ENCODE assay signal across 14 cellular contexts in the genomic region with DNA sequence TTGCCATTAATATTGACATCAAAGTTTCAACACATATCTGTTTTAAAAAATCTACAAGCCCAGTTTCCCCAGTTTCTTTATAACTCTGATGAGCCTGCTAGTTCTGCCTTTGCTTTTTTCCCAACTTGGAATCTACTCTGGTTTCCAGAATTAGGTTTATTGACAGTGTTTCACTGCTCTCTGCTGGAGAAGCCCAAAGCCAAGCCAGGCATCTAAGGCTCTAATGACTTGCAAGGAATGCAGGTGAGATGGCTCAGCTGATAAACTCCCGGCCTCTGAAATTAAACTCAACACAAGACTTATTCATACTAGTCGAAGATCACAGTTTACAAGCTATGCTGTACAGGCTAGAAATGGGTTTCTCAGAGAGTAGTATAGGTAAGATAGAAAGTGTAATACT. TPM values are rescaled to one million over a fixed set of nuclear protein-coding genes. Genes with fewer than 3 reads are reported as not detected.
DNase-seq lines count a peak whose midpoint lies in the region; ATAC-seq and TF ChIP-seq lines count a peak whose summit lies in the region.
"Had no signal": no experiment of that assay in that cellular context is flagged by ENCODE, and none has a peak within 500 bp of the region (broad histone marks: within the 10 kb centered on the region; RNA-seq: fewer than 3 reads in every experiment).

No MANE protein-coding gene starts in this region.

- H3K9me3 Mint-ChIP-seq in effector memory CD8-positive, alpha-beta T cell, result no peaks in the 10 kb centered on the region
- H3K9me3 Mint-ChIP-seq: activated CD4-positive, alpha-beta T cell treated with anti-CD3 and anti-CD28 coated beads, Interleukin-2, amount 10 ng/mL, durations not matched to agents 7 days and 5 days; memory B cell had no signal

- no peak overlapping the region for H4K91ac ChIP-seq in trophoblast cell (ENCODE audit: low read depth, low read length)

- CTCF ChIA-PET in PC-3 (lab: Charles Lee), result no interaction called here

- H3K4me1 ChIP-seq in PC-3 (ENCODE audit: insufficient read depth, low read length) (peaks cover 61% of the 10 kb centered on the region), trophoblast cell (ENCODE audit: control insufficient read depth in 1 of 2, insufficient read depth in 2 of 2, low read length in 2 of 2) (peaks cover 21 to 29% of the 10 kb centered on the region in 2 experiments), ascending aorta (peaks cover 5 to 11% of the 10 kb centered on the region in 2 donors)

- no peaks in the 10 kb centered on the region for H3K4me1 Mint-ChIP-seq in effector memory CD8-positive, alpha-beta T cell (ENCODE audit: low read depth in 2 of 2)
- H3K4me1 Mint-ChIP-seq: activated CD4-positive, alpha-beta T cell treated with anti-CD3 and anti-CD28 coated beads, Interleukin-2, amount 10 ng/mL, durations not matched to agents 7 days and 5 days; memory B cell had no signal

- peaks cover 46% of the 10 kb centered on the region for H3F3A ChIP-seq in PC-3 (ENCODE audit: low read length, unreplicated experiment)

- DNase-seq in EL, result peak; percentile 48
- DNase-seq in PC-3, result peak; percentile 59
- no peak for DNase-seq in epithelial cell of prostate (ENCODE audit: low read depth, low spot score)
- DNase-seq in trophoblast cell, result peak; percentile 54 to 79
- DNase-seq in ascending aorta (ENCODE audit: low spot score in 2 of 2), result no peak
- DNase-seq in COR-L47 (lab: John Stamatoyannopoulos, UW), result no peak
- no peak for DNase-seq in NCI-H187 treated with DMSO at 0.1 percent for 48 hours (lab: John Stamatoyannopoulos, UW)
- DNase-seq in effector memory CD8-positive, alpha-beta T cell, result no peak
- DNase-seq: activated CD4-positive, alpha-beta T cell treated with anti-CD3 and anti-CD28 coated beads, Interleukin-2, amount 10 ng/mL, durations not matched to agents 7 days and 5 days; stimulated activated CD4-positive, alpha-beta T cell treated with anti-CD3 and anti-CD28 coated beads, Interleukin-12 subunit alpha, Interleukin-12 subunit beta, amount 100 ng/mL, for 4 hours; stimulated activated naive CD8-positive, alpha-beta T cell treated with anti-CD3 and anti-CD28 coated beads, Interleukin-15, Interleukin-2, amounts not matched to agents 100 U/mL and 50 U/mL, for 24 hours had no signal

- H4K20me1 ChIP-seq in PC-3 (ENCODE audit: low read length), result peaks cover 87% of the 10 kb centered on the region

- H3K23ac ChIP-seq in trophoblast cell (ENCODE audit: low read length), result no peak overlapping the region

- H3K79me2 ChIP-seq in PC-3 (ENCODE audit: low read length) (peaks cover 97% of the 10 kb centered on the region), trophoblast cell (ENCODE audit: control insufficient read depth, insufficient read depth, low read length, poor library complexity) (no peaks in the 10 kb centered on the region)

- H3K18ac ChIP-seq in trophoblast cell (ENCODE audit: low read length), result no peak overlapping the region

- peaks cover 21% of the 10 kb centered on the region for H3K79me1 ChIP-seq in trophoblast cell (ENCODE audit: low read length)

- H3K4ac ChIP-seq in trophoblast cell (ENCODE audit: low read depth, low read length), result no peak overlapping the region

- intact Hi-C loops in PC-3 (cut with micrococcal nuclease), result loop anchor here (5.0 kb wide), 3 partner anchors 41 to 571 kb away; no protein-coding TSS in a partner anchor
- intact Hi-C loops in ascending aorta (cut with DNase I), result no loop called here

- no peaks in the 10 kb centered on the region for H3K36me3 Mint-ChIP-seq in effector memory CD8-positive, alpha-beta T cell (ENCODE audit: insufficient read depth)
- H3K36me3 Mint-ChIP-seq: activated naive CD8-positive, alpha-beta T cell; memory B cell had no signal

- H3K36me3 ChIP-seq in PC-3 (ENCODE audit: low read depth, low read length) (peaks cover 81% of the 10 kb centered on the region), trophoblast cell (ENCODE audit: control insufficient read depth in 1 of 2, insufficient read depth in 2 of 2, low read length in 2 of 2) (peaks cover 4 to 6% of the 10 kb centered on the region in 2 experiments), ascending aorta (no peaks in the 10 kb centered on the region)

- peak overlapping the region; percentile 9; the same call in 1 of the 2 replicates for H3K4me2 ChIP-seq in PC-3 (ENCODE audit: low read length)
- no peak overlapping the region for H3K4me2 ChIP-seq in trophoblast cell (ENCODE audit: low read length)

- H3K27ac Mint-ChIP-seq in effector memory CD8-positive, alpha-beta T cell, result no peak overlapping the region
- H3K27ac Mint-ChIP-seq: activated CD4-positive, alpha-beta T cell treated with anti-CD3 and anti-CD28 coated beads, Interleukin-2, amount 10 ng/mL, durations not matched to agents 7 days and 5 days; activated naive CD8-positive, alpha-beta T cell; memory B cell had no signal

- H3K9ac ChIP-seq in PC-3 (ENCODE audit: low read length), result no peak overlapping the region
- no peak overlapping the region for H3K9ac ChIP-seq in trophoblast cell (ENCODE audit: low read length)

- H3K9me3 ChIP-seq in PC-3 (ENCODE audit: low read length) (no peaks in the 10 kb centered on the region), trophoblast cell (ENCODE audit: insufficient read depth, low read depth, low read length) (no peaks in the 10 kb centered on the region), ascending aorta (no peaks in the 10 kb centered on the region)

- no peak overlapping the region for H2BK5ac ChIP-seq in trophoblast cell (ENCODE audit: low read depth, low read length, poor library complexity)

- no peak overlapping the region for H3K4me3 ChIP-seq in PC-3 (ENCODE audit: low read length)
- no peak overlapping the region for H3K4me3 ChIP-seq in trophoblast cell (ENCODE audit: low read depth, low read length)
- H3K4me3 ChIP-seq in ascending aorta, result no peak overlapping the region

- BruUV-seq in PC-3 (replicated peaks; lab: Mats Ljungman, UMichigan), result no TSS peak

- H4K12ac ChIP-seq in trophoblast cell (ENCODE audit: low read depth, low read length), result no peak overlapping the region

- H3K27me3 ChIP-seq in PC-3 (ENCODE audit: low read length) (no peaks in the 10 kb centered on the region), trophoblast cell (ENCODE audit: insufficient read depth, low read length) (no peaks in the 10 kb centered on the region), ascending aorta (no peaks in the 10 kb centered on the region)

- no peak overlapping the region for H2BK120ac ChIP-seq in trophoblast cell (ENCODE audit: insufficient read depth, low read length, poor library complexity)

- no peak overlapping the region for H3K14ac ChIP-seq in trophoblast cell (ENCODE audit: low read length)

- H2AFZ ChIP-seq in PC-3 (ENCODE audit: low read length) (no peak overlapping the region), trophoblast cell (ENCODE audit: insufficient read depth, low read length, poor library complexity) (no peak overlapping the region)

- TF ChIP-seq CTCF in PC-3 (conservative IDR thresholded peaks at IDR 0.05; ENCODE audit: low read depth, low read length) (peak; percentile 43; the same call in 1 of the 2 replicates), ascending aorta (IDR thresholded peaks at IDR 0.05) (no peak)

- H3K27ac ChIP-seq in PC-3 (ENCODE audit: low read length) (peak overlapping the region; percentile 31), epithelial cell of prostate (peak overlapping the region; percentile 29), trophoblast cell (ENCODE audit: low read depth, low read length) (peak overlapping the region; percentile 68), ascending aorta (no peak overlapping the region)

- POLR2A ChIA-PET in PC-3 (lab: Charles Lee; ENCODE audit: unreplicated experiment), result interaction anchor here (0.6 kb wide), 1 partner anchor 572 kb away, joined by 3 read pairs; no protein-coding TSS in a partner anchor

- no peak overlapping the region for H4K8ac ChIP-seq in trophoblast cell (ENCODE audit: low read depth, low read length)

- H2BK12ac ChIP-seq in trophoblast cell (ENCODE audit: low read length), result no peak overlapping the region

- no peak overlapping the region for H2AK5ac ChIP-seq in trophoblast cell (ENCODE audit: low read length)

- peak; percentile 6; the same call in 1 of the 2 replicates for ATAC-seq in PC-3
- no peak for ATAC-seq in effector memory CD8-positive, alpha-beta T cell (replicated peaks)
- ATAC-seq: esophagus mucosa; stimulated activated naive CD8-positive, alpha-beta T cell treated with anti-CD3 and anti-CD28 coated beads, Interleukin-15, Interleukin-2, amounts not matched to agents 100 U/mL and 50 U/mL, for 24 hours had no signal

- H3K9me2 ChIP-seq in PC-3 (replicated peaks; ENCODE audit: low read length), result no peaks in the 10 kb centered on the region

- peaks cover 24 to 26% of the 10 kb centered on the region in 2 donors for H3K27me3 Mint-ChIP-seq in effector memory CD8-positive, alpha-beta T cell

- WGBS in trophoblast cell (ENCODE audit: extremely low coverage, insufficient coverage, insufficient read length), result no CpG with 5 or more reads among the region's 2 CpGs

- H3K4me3 Mint-ChIP-seq in effector memory CD8-positive, alpha-beta T cell, result no peak overlapping the region
- H3K4me3 Mint-ChIP-seq: activated CD4-positive, alpha-beta T cell treated with anti-CD3 and anti-CD28 coated beads, Interleukin-2, amount 10 ng/mL, durations not matched to agents 7 days and 5 days; activated naive CD8-positive, alpha-beta T cell; memory B cell had no signal

RNA-seq across cellular contexts. Expression of a gene that starts 54.3 kb away (rescaled TPM):
- total RNA-seq in PC-3 (2014; rRNA removed), result 159 and 171 TPM in 2 replicates
- 268 and 276 TPM in 2 replicates for polyA plus RNA-seq in trophoblast cell (2013)
- not detected for total RNA-seq in ascending aorta
- total RNA-seq: activated CD4-positive, alpha-beta T cell treated with anti-CD3 and anti-CD28 coated beads, Interleukin-2, amount 10 ng/mL, durations not matched to agents 7 days and 5 days had no signal

Comparison
In these comparisons a context has a peak if more than half of its experiments do, and no peak if none do; other contexts are left out.
1. DNase-seq: peak in EL (single experiment), PC-3 (single experiment) and trophoblast cell (2 of 2); none in epithelial cell of prostate (single experiment), ascending aorta (0 of 2), COR-L47 (single experiment), NCI-H187 treated with DMSO at 0.1 percent for 48 hours (single experiment) and effector memory CD8-positive, alpha-beta T cell (0 of 3).
2. H3K27ac ChIP-seq: peak in PC-3 (single experiment), epithelial cell of prostate (single experiment) and trophoblast cell (single experiment); none in ascending aorta (0 of 2).
3. RNA of a gene that starts 54.3 kb away (total RNA-seq): 159 to 171 TPM in PC-3; not detected in ascending aorta (single experiment); every median in the first group is over 100 times any median in the second.